9 cellular contexts compared by ENCODE assay signal in genomic region chr2:203636896-203637818, GRCh38.
A peak's percentile ranks its signal among the peaks of the same experiment; 100 is the strongest.
DNase-seq lines count a peak whose midpoint lies in the region; ATAC-seq and TF ChIP-seq lines count a peak whose summit lies in the region.
"Had no signal": no experiment of that assay in that cellular context is flagged by ENCODE, and none has a peak within 500 bp of the region (broad histone marks: within the 10 kb centered on the region; RNA-seq: fewer than 3 reads in every experiment).

No MANE protein-coding gene starts in this region.

- H3K4me1 ChIP-seq in right cardiac atrium (ENCODE audit: control insufficient read depth, insufficient read depth, low read length), result peaks cover 5% of the 10 kb centered on the region

- intact Hi-C loops in activated CD8-positive, alpha-beta T cell treated with anti-CD3 and anti-CD28 coated beads for 36 hours (cut with micrococcal nuclease), result no loop called here
- intact Hi-C loops in right cardiac atrium (cut with DNase I), result no loop called here

- CTCF ChIA-PET in activated CD8-positive, alpha-beta T cell treated with anti-CD3 and anti-CD28 coated beads for 36 hours (lab: Charles Lee), result interaction anchor here (0.6 to 1.7 kb wide), 4 partner anchors 12 to 178 kb away, joined by 3 to 6 read pairs (median 4); partner anchors contain the start of gene RAPH1

- no peak overlapping the region for H3K4me3 Mint-ChIP-seq in activated CD8-positive, alpha-beta T cell treated with anti-CD3 and anti-CD28 coated beads for 36 hours
- H3K4me3 Mint-ChIP-seq in stimulated activated naive CD8-positive, alpha-beta T cell treated with anti-CD3 and anti-CD28 coated beads, Interleukin-15, Interleukin-2, amounts not matched to agents 100 ng/mL and 50 ng/mL, for 24 hours, result no peak overlapping the region
- no peak overlapping the region for H3K4me3 Mint-ChIP-seq in type B pancreatic cell

- TF ChIP-seq CTCF in activated CD8-positive, alpha-beta T cell treated with anti-CD3 and anti-CD28 coated beads for 36 hours (IDR thresholded peaks at IDR 0.05), result no peak
- TF ChIP-seq CTCF in type B pancreatic cell (conservative IDR thresholded peaks at IDR 0.05), result no peak

- peak; percentile 47 for ATAC-seq in activated CD8-positive, alpha-beta T cell treated with anti-CD3 and anti-CD28 coated beads for 36 hours
- ATAC-seq in right cardiac atrium (peak; percentile 71 to 88), GM18520 (IDR thresholded peaks at IDR 0.05; ENCODE audit: unreplicated experiment) (no peak)

- 47% methylated on average over 5 of the region's 5 CpGs for WGBS in right cardiac atrium

- no peak overlapping the region for H3K27ac ChIP-seq in right cardiac atrium (ENCODE audit: low read length)

- no peak overlapping the region for H3K4me3 ChIP-seq in right cardiac atrium (ENCODE audit: low read length)
- H3K4me3 ChIP-seq: esophagus muscularis mucosa had no signal

- H3K9me3 ChIP-seq in right cardiac atrium (ENCODE audit: control insufficient read depth, low read length), result no peaks in the 10 kb centered on the region
- H3K9me3 ChIP-seq: esophagus muscularis mucosa had no signal

- H3K4me1 Mint-ChIP-seq in activated CD8-positive, alpha-beta T cell treated with anti-CD3 and anti-CD28 coated beads for 36 hours (ENCODE audit: low read depth), result peaks cover 21% of the 10 kb centered on the region
- peaks cover 19% of the 10 kb centered on the region for H3K4me1 Mint-ChIP-seq in stimulated activated naive CD8-positive, alpha-beta T cell treated with anti-CD3 and anti-CD28 coated beads, Interleukin-15, Interleukin-2, amounts not matched to agents 100 ng/mL and 50 ng/mL, for 24 hours (ENCODE audit: low read depth)
- H3K4me1 Mint-ChIP-seq in type B pancreatic cell (ENCODE audit: unreplicated experiment), result peaks cover 10% of the 10 kb centered on the region

- peak; percentile 35 for DNase-seq in KG1 (lab: John Stamatoyannopoulos, UW)
- DNase-seq in activated CD8-positive, alpha-beta T cell treated with anti-CD3 and anti-CD28 coated beads for 36 hours, result peak; percentile 38
- peak in 1 of 3 donors; percentile 38 for DNase-seq in right cardiac atrium
- no peak for DNase-seq in 8988T
- DNase-seq in type B pancreatic cell (ENCODE audit: extremely low spot score, unreplicated experiment), result no peak
- DNase-seq: activated CD4-positive, alpha-beta T cell treated with anti-CD3 and anti-CD28 coated beads, Interleukin-2, amount 50 U/mL, for 1 hour had no signal

- no peaks in the 10 kb centered on the region for H3K36me3 Mint-ChIP-seq in activated CD8-positive, alpha-beta T cell treated with anti-CD3 and anti-CD28 coated beads for 36 hours (ENCODE audit: low read depth)
- no peaks in the 10 kb centered on the region for H3K36me3 Mint-ChIP-seq in stimulated activated naive CD8-positive, alpha-beta T cell treated with anti-CD3 and anti-CD28 coated beads, Interleukin-15, Interleukin-2, amounts not matched to agents 100 ng/mL and 50 ng/mL, for 24 hours (ENCODE audit: low read depth)
- H3K36me3 Mint-ChIP-seq in type B pancreatic cell, result no peaks in the 10 kb centered on the region

- no peaks in the 10 kb centered on the region for H3K27me3 ChIP-seq in right cardiac atrium (ENCODE audit: control insufficient read depth, insufficient read depth)
- H3K27me3 ChIP-seq: esophagus muscularis mucosa had no signal

- peak overlapping the region; percentile 41 for H3K27ac Mint-ChIP-seq in activated CD8-positive, alpha-beta T cell treated with anti-CD3 and anti-CD28 coated beads for 36 hours
- peak overlapping the region; percentile 75 for H3K27ac Mint-ChIP-seq in stimulated activated naive CD8-positive, alpha-beta T cell treated with anti-CD3 and anti-CD28 coated beads, Interleukin-15, Interleukin-2, amounts not matched to agents 100 ng/mL and 50 ng/mL, for 24 hours
- H3K27ac Mint-ChIP-seq in type B pancreatic cell, result no peak overlapping the region

- POLR2A ChIA-PET in activated CD8-positive, alpha-beta T cell treated with anti-CD3 and anti-CD28 coated beads for 36 hours (lab: Charles Lee), result interaction anchor here (0.6 to 1.0 kb wide), 2 partner anchors 14 to 80 kb away, joined by 3 read pairs; no protein-coding TSS in a partner anchor

- H3K27me3 Mint-ChIP-seq in activated CD8-positive, alpha-beta T cell treated with anti-CD3 and anti-CD28 coated beads for 36 hours, result no peaks in the 10 kb centered on the region
- H3K27me3 Mint-ChIP-seq in stimulated activated naive CD8-positive, alpha-beta T cell treated with anti-CD3 and anti-CD28 coated beads, Interleukin-15, Interleukin-2, amounts not matched to agents 100 ng/mL and 50 ng/mL, for 24 hours, result peaks cover 3% of the 10 kb centered on the region
- H3K27me3 Mint-ChIP-seq in type B pancreatic cell, result no peaks in the 10 kb centered on the region

- H3K9me3 Mint-ChIP-seq in activated CD8-positive, alpha-beta T cell treated with anti-CD3 and anti-CD28 coated beads for 36 hours, result no peaks in the 10 kb centered on the region
- no peaks in the 10 kb centered on the region for H3K9me3 Mint-ChIP-seq in stimulated activated naive CD8-positive, alpha-beta T cell treated with anti-CD3 and anti-CD28 coated beads, Interleukin-15, Interleukin-2, amounts not matched to agents 100 ng/mL and 50 ng/mL, for 24 hours
- no peaks in the 10 kb centered on the region for H3K9me3 Mint-ChIP-seq in type B pancreatic cell

Comparison
In these comparisons a context has a peak if more than half of its experiments do, and no peak if none do; other contexts are left out.
1. DNase-seq: peak in KG1 (single experiment) and activated CD8-positive, alpha-beta T cell treated with anti-CD3 and anti-CD28 coated beads for 36 hours (single experiment); none in 8988T (single experiment) and type B pancreatic cell (single experiment).